Comparison of ENCODE assay signal across 15 cellular contexts in the genomic region with DNA sequence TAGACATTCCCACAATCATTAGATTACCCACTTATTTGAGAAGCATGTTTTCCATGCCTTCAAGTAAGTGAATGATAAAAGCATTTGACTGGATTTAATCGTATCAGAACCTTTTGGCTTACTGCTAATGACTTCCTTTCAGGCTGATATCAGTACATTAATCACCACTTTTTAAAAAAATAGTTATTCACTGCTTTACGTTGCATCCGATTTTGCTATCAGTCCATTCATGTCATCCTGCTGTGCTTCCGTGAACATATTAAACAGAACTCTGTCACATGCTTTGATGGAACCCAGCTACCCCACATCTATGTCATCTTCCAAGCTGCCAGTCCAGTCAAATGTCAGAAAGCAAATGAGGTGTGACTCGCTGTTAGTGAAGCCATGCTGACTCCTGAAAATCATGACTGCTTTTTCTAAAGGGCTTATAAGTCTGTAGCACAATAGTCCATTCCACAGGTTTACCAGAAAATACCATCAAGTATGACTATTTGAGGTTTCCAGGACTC.
DNase-seq lines count a peak whose midpoint lies in the region; ATAC-seq and TF ChIP-seq lines count a peak whose summit lies in the region.
"Had no signal": no experiment of that assay in that cellular context is flagged by ENCODE, and none has a peak within 500 bp of the region (broad histone marks: within the 10 kb centered on the region; RNA-seq: fewer than 3 reads in every experiment).

No MANE protein-coding gene starts in this region.

- H3K36me3 ChIP-seq in RWPE2 (ENCODE audit: low read depth) = no peaks in the 10 kb centered on the region
- no peaks in the 10 kb centered on the region for H3K36me3 ChIP-seq in trophoblast cell (ENCODE audit: control insufficient read depth in 1 of 2, insufficient read depth in 2 of 2, low read length in 2 of 2)
- H3K36me3 ChIP-seq: stomach had no signal

- no peaks in the 10 kb centered on the region for H3K79me2 ChIP-seq in trophoblast cell (ENCODE audit: control insufficient read depth, insufficient read depth, low read length, poor library complexity)

- H3K27me3 ChIP-seq in RWPE2 (ENCODE audit: insufficient read depth, poor library complexity, severe bottlenecking) (no peaks in the 10 kb centered on the region), trophoblast cell (ENCODE audit: insufficient read depth, low read length) (no peaks in the 10 kb centered on the region)
- H3K27me3 ChIP-seq: stomach had no signal

- no peak overlapping the region for H4K91ac ChIP-seq in trophoblast cell (ENCODE audit: low read depth, low read length)

- no peak overlapping the region for H2BK120ac ChIP-seq in trophoblast cell (ENCODE audit: insufficient read depth, low read length, poor library complexity)

- no peak for TF ChIP-seq POLR2A in GM18505 (IDR thresholded peaks at IDR 0.05; ENCODE audit: borderline replicate concordance, extremely low read depth, insufficient read depth, insufficient read length)

- no peak for TF ChIP-seq CTCF in RWPE2 (IDR thresholded peaks at IDR 0.05; ENCODE audit: poor library complexity, severe bottlenecking)

- no peak overlapping the region for H2AFZ ChIP-seq in trophoblast cell (ENCODE audit: insufficient read depth, low read length, poor library complexity)

- DNase-seq in GM03348 (ENCODE audit: low spot score) (peak; percentile 19), RWPE2 (ENCODE audit: low spot score) (no peak), fibroblast of peridontal ligament (ENCODE audit: extremely low read depth) (peak; percentile 46), trophoblast cell (no peak), NCI-H2081 (lab: John Stamatoyannopoulos, UW) (no peak)
- no peak for DNase-seq in activated naive CD4-positive, alpha-beta T cell (lab: John Stamatoyannopoulos, UW)
- DNase-seq: activated CD4-positive, CD25-positive, alpha-beta regulatory T cell treated with anti-CD3 and anti-CD28 coated beads, Interleukin-2, amount 50 U/mL, for 72 hours; activated naive CD4-positive, alpha-beta T cell treated with anti-CD3 and anti-CD28 coated beads, Interleukin-2, amount 10 ng/mL, durations not matched to agents 7 days and 5 days; CD4-positive, CD25-positive, alpha-beta regulatory T cell; NCI-H187; NCI-H526; stomach had no signal

- ATAC-seq in RWPE2 (ENCODE audit: low read depth) = peak; percentile 32; the same call in 2 of the 3 replicates
- no peak for ATAC-seq in GM18867 (IDR thresholded peaks at IDR 0.05; ENCODE audit: unreplicated experiment)
- no peak for ATAC-seq in GM18505 (IDR thresholded peaks at IDR 0.05; ENCODE audit: unreplicated experiment)
- ATAC-seq: GM12878 had no signal

- H3K9ac ChIP-seq in trophoblast cell (ENCODE audit: low read length) = no peak overlapping the region

- no peak overlapping the region for H3K18ac ChIP-seq in trophoblast cell (ENCODE audit: low read length)

- H3K14ac ChIP-seq in trophoblast cell (ENCODE audit: low read length) = no peak overlapping the region

- no peak overlapping the region for H3K4me2 ChIP-seq in trophoblast cell (ENCODE audit: low read length)

- no CpG with 5 or more reads among the region's 5 CpGs for WGBS in trophoblast cell (ENCODE audit: extremely low coverage, insufficient coverage, insufficient read length)

- H3K4me1 ChIP-seq in RWPE2 (ENCODE audit: insufficient read depth, poor library complexity, severe bottlenecking) = peaks cover 29% of the 10 kb centered on the region
- peaks cover 3 to 12% of the 10 kb centered on the region in 2 experiments for H3K4me1 ChIP-seq in trophoblast cell (ENCODE audit: control insufficient read depth in 1 of 2, insufficient read depth in 2 of 2, low read length in 2 of 2)
- H3K4me1 ChIP-seq: stomach had no signal

- H2BK12ac ChIP-seq in trophoblast cell (ENCODE audit: low read length) = no peak overlapping the region

- H3K9me3 ChIP-seq in RWPE2 (ENCODE audit: severe bottlenecking) (no peaks in the 10 kb centered on the region), trophoblast cell (ENCODE audit: insufficient read depth, low read depth, low read length) (no peaks in the 10 kb centered on the region)
- H3K9me3 ChIP-seq: stomach had no signal

- H3K27ac ChIP-seq in RWPE2 (ENCODE audit: poor library complexity, severe bottlenecking) (peak overlapping the region; percentile 27), trophoblast cell (ENCODE audit: low read depth, low read length) (peak overlapping the region; percentile 12)
- H3K27ac ChIP-seq: stomach had no signal

- H2BK5ac ChIP-seq in trophoblast cell (ENCODE audit: low read depth, low read length, poor library complexity) = no peak overlapping the region

- H4K12ac ChIP-seq in trophoblast cell (ENCODE audit: low read depth, low read length) = no peak overlapping the region

- H3K4me3 ChIP-seq in RWPE2 (ENCODE audit: severe bottlenecking) = no peak overlapping the region
- H3K4me3 ChIP-seq in trophoblast cell (ENCODE audit: low read depth, low read length) = no peak overlapping the region
- H3K4me3 ChIP-seq: GM12878, stomach had no signal

- H2AK5ac ChIP-seq in trophoblast cell (ENCODE audit: low read length) = no peak overlapping the region

- H3K23ac ChIP-seq in trophoblast cell (ENCODE audit: low read length) = no peak overlapping the region

- H3K79me1 ChIP-seq in trophoblast cell (ENCODE audit: low read length) = peaks cover 4% of the 10 kb centered on the region

- H4K8ac ChIP-seq in trophoblast cell (ENCODE audit: low read depth, low read length) = no peak overlapping the region

- no peak overlapping the region for H3K4ac ChIP-seq in trophoblast cell (ENCODE audit: low read depth, low read length)

Comparison
In these comparisons a context has a peak if more than half of its experiments do, and no peak if none do; other contexts are left out.
1. DNase-seq: peak in GM03348 (single experiment) and fibroblast of peridontal ligament (single experiment); none in RWPE2 (single experiment), trophoblast cell (0 of 2), NCI-H2081 (0 of 2) and activated naive CD4-positive, alpha-beta T cell (0 of 4).